Comparison of ENCODE assay signal across 8 cellular contexts in the genomic region with DNA sequence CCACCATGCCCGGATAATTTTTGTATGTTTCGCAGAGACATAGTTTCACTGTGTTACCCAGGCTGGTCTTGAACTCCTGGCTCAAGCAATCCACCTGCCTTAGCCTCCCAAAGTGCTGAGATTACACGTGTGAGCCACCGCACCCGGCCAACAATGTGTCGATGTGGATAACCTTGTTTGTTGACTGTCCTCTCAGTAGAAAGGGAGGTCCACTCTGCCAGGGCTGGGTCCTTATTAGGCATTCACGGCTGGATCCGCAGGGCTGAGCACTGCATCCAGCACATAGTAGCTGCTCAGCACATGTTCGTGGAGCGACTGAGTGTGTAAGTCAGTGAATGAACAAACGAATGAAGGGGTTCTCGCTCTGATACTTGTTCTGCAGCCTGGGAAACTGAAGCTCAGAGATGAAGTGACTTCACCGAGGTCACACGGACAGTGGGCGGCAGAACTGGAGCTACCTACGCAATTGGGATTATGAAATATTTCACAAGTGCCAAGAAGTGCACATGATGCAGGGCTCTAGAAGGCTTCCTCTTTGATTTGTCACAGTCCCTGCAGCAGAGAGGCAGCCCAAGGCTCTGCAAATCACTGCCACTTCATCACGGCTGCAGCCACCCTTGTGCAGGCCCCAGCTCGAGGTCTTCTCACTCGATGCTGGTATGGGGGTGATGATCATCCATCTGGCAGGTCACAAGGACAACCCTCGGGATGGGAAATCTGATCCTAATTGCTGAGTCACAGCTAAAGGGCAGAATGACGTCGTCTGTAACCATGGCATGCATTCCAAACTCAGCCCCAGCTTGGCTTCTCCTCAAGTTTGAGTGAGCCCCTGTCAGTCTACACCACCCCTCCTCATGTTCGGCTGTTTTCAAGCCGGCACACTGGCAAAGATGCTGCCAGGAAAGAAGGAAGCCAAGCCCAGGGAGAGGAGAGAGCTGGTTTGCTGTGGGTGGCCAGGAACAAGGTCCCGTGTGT. TPM values are rescaled to one million over a fixed set of nuclear protein-coding genes. Genes with fewer than 3 reads are reported as not detected.
A peak's percentile ranks its signal among the peaks of the same experiment; 100 is the strongest.
DNase-seq lines count a peak whose midpoint lies in the region; ATAC-seq and TF ChIP-seq lines count a peak whose summit lies in the region.

No MANE protein-coding gene starts in this region.

- peaks cover 6% of the 10 kb centered on the region for H3K27me3 ChIP-seq in adipocyte (replicated peaks; ENCODE audit: control insufficient read depth, insufficient read depth, low read length)

- H3K27ac Mint-ChIP-seq in osteocyte (ENCODE audit: unreplicated experiment) = peak overlapping the region; percentile 97

- H3K27me3 Mint-ChIP-seq in osteocyte (ENCODE audit: unreplicated experiment) = peaks cover 5% of the 10 kb centered on the region

- peak; percentile 96 for ATAC-seq in Right ventricle myocardium inferior
- ATAC-seq in GM21786 (IDR thresholded peaks at IDR 0.05; ENCODE audit: unreplicated experiment) = no peak
- no peak for ATAC-seq in HG03097 (IDR thresholded peaks at IDR 0.05; ENCODE audit: low FRiP score, unreplicated experiment)
- ATAC-seq in HG02852 (IDR thresholded peaks at IDR 0.05; ENCODE audit: unreplicated experiment) = no peak

- no peak for TF ChIP-seq CTCF in osteocyte (IDR thresholded peaks at IDR 0.05)

- no peaks in the 10 kb centered on the region for H3K36me3 ChIP-seq in adipocyte (ENCODE audit: control insufficient read depth, insufficient read depth, low read length, severe bottlenecking)

- H3K4me3 ChIP-seq in adipocyte (ENCODE audit: low read length) = peak overlapping the region; percentile 38

- no peaks in the 10 kb centered on the region for H3K9me3 ChIP-seq in adipocyte (ENCODE audit: control insufficient read depth, low read length)

- no peaks in the 10 kb centered on the region for H3K36me3 Mint-ChIP-seq in osteocyte (ENCODE audit: unreplicated experiment)

- intact Hi-C loops in Right ventricle myocardium inferior (cut with DNase I) = loop anchor here (1.0 to 5.0 kb wide), 5 partner anchors 38 to 233 kb away; a partner anchor contains a TSS

- H3K4me1 ChIP-seq in adipocyte (ENCODE audit: control insufficient read depth, insufficient read depth, low read length) = peaks cover 18% of the 10 kb centered on the region

- H3K9me3 Mint-ChIP-seq in osteocyte (ENCODE audit: unreplicated experiment) = no peaks in the 10 kb centered on the region

- DNase-seq in COLO829 (ENCODE audit: low spot score) (peak; percentile 87), NCI-H1105 treated with DMSO at 0.1 percent for 48 hours (lab: John Stamatoyannopoulos, UW) (peak; percentile 31), adipocyte (ENCODE audit: low read depth) (peak; percentile 99), Right ventricle myocardium inferior (ENCODE audit: missing footprints) (peak; percentile 89), osteocyte (ENCODE audit: extremely low spot score, unreplicated experiment) (peak; percentile 92)

- H3K4me3 Mint-ChIP-seq in osteocyte (ENCODE audit: unreplicated experiment) = peak overlapping the region; percentile 27

- peaks cover 39% of the 10 kb centered on the region for H3K4me1 Mint-ChIP-seq in osteocyte (ENCODE audit: unreplicated experiment)

- H3K9ac ChIP-seq in adipocyte (ENCODE audit: low read length) = peak overlapping the region; percentile 66

RNA-seq across cellular contexts. Expression of a gene that starts 28.0 kb away (rescaled TPM):
- total RNA-seq in Right ventricle myocardium inferior (27.7 TPM), osteocyte (23.4 and 24.0 TPM in 2 replicates)

RNA-seq across cellular contexts. Expression of a gene that starts 53.5 kb away (rescaled TPM):
- total RNA-seq in Right ventricle myocardium inferior (78.4 TPM), osteocyte (179 and 189 TPM in 2 replicates)

Comparison
In these comparisons a context has a peak if more than half of its experiments do, and no peak if none do; other contexts are left out.
1. DNase-seq: peak in every context shown above with its lines; median percentile 99 in adipocyte; 92 in osteocyte; 89 in Right ventricle myocardium inferior; 87 in COLO829; 31 in NCI-H1105 treated with DMSO at 0.1 percent for 48 hours.